Comparison of ENCODE assay signal across 2 cellular contexts in the genomic region with DNA sequence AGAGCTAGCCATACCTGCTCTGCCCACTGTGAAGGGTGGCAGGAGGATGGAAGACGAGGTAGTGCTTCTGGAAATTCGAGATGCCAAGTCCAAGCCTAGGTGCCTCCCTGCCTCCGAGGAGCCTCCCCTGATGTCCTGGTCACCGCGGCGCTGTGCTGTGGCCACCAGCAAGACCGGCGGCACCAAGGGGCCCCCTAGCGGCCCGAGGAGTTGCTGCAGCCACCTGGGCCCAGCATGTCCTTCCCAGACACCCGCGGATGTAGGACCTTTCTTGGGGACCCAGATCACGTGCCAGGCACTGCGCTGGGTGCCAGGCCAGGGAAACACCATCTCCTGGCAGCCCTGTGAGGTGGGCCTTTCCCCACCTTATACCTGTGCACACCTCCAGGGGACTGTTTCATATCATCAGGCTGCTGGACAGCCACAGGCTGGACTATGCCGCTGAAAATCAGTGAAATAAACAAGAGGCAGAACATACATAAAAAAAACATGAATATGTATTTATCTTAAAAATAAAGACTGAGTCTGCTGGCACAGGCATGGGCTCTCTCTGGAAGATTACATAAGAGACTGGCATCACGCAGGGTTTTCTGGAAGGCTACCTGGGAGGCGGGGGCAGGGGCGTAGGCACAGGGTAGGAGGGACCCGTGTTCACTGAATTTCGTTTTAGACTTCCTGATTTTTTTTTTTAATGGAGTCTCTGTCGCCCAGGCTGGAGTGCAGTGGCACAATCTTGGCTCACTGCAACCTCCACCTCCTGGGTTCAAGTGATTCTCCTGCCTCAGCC.
TF ChIP-seq lines count a peak whose summit lies in the region.

No MANE protein-coding gene starts in this region.

TF ChIP-seq in HEK293T, 16 proteins besides CTCF, POLR2A, EP300 and RAD21 (continued from another document):
- TF ChIP-seq SP1 (IDR thresholded peaks at IDR 0.05) (no peak), FOXM1 (IDR thresholded peaks at IDR 0.05; ENCODE audit: borderline replicate concordance) (no peak), ELF4 (IDR thresholded peaks at IDR 0.05) (no peak), CTBP1 (IDR thresholded peaks at IDR 0.05; ENCODE audit: borderline replicate concordance) (no peak), TARDBP (IDR thresholded peaks at IDR 0.05) (no peak), BHLHE40 (IDR thresholded peaks at IDR 0.05; ENCODE audit: borderline replicate concordance) (no peak), FOXA1 (IDR thresholded peaks at IDR 0.05) (no peak), SUZ12 (IDR thresholded peaks at IDR 0.05) (no peak), FOXK2 (IDR thresholded peaks at IDR 0.05) (no peak)
- TF ChIP-seq, protein P1, sequence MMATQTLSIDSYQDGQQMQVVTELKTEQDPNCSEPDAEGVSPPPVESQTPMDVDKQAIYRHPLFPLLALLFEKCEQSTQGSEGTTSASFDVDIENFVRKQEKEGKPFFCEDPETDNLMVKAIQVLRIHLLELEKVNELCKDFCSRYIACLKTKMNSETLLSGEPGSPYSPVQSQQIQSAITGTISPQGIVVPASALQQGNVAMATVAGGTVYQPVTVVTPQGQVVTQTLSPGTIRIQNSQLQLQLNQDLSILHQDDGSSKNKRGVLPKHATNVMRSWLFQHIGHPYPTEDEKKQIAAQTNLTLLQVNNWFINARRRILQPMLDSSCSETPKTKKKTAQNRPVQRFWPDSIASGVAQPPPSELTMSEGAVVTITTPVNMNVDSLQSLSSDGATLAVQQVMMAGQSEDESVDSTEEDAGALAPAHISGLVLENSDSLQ (IDR thresholded peaks at IDR 0.05), result no peak

TF ChIP-seq in K562, 482 proteins besides CTCF, POLR2A, EP300 and RAD21 (continued from another document):
- TF ChIP-seq, protein P2, sequence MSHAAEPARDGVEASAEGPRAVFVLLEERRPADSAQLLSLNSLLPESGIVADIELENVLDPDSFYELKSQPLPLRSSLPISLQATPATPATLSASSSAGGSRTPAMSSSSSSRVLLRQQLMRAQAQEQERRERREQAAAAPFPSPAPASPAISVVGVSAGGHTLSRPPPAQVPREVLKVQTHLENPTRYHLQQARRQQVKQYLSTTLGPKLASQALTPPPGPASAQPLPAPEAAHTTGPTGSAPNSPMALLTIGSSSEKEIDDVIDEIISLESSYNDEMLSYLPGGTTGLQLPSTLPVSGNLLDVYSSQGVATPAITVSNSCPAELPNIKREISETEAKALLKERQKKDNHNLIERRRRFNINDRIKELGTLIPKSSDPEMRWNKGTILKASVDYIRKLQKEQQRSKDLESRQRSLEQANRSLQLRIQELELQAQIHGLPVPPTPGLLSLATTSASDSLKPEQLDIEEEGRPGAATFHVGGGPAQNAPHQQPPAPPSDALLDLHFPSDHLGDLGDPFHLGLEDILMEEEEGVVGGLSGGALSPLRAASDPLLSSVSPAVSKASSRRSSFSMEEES (CRISPR knock-in tag; IDR thresholded peaks at IDR 0.05), result peak; percentile 38; the same call in 1 of the 2 replicates
- TF ChIP-seq NONO (IDR thresholded peaks at IDR 0.05; ENCODE audit: low read depth in 2 of 2, low read length in 1 of 2) (no peak), STAG1 (CRISPR knock-in tag; IDR thresholded peaks at IDR 0.05; ENCODE audit: borderline replicate concordance) (peak; percentile 72; the same call in 1 of the 2 replicates), HDAC6 (IDR thresholded peaks at IDR 0.05; ENCODE audit: low read depth, low read length) (no peak), CTBP1 (IDR thresholded peaks at IDR 0.05; ENCODE audit: borderline replicate concordance) (peak; percentile 51; the same call in 1 of the 2 replicates), ARID2 (IDR thresholded peaks at IDR 0.05) (peak; percentile 57; the same call in 1 of the 2 replicates), RB1 (IDR thresholded peaks at IDR 0.05; ENCODE audit: low read depth) (peak; percentile 56; the same call in 1 of the 2 replicates), MAZ (CRISPR knock-in tag; conservative IDR thresholded peaks at IDR 0.05 in 1 of 2, IDR thresholded peaks at IDR 0.05 in 1 of 2) (peak in 1 of 2 experiments; percentile 47; a peak in 2 of 4 replicates), ZNF23 (CRISPR knock-in tag; IDR thresholded peaks at IDR 0.05) (no peak), ZC3H8 (IDR thresholded peaks at IDR 0.05) (no peak), RHOXF2B (CRISPR knock-in tag; conservative IDR thresholded peaks at IDR 0.05) (no peak), TAL1 (IDR thresholded peaks at IDR 0.05) (no peak), SMC3 (conservative IDR thresholded peaks at IDR 0.05; ENCODE audit: insufficient read depth, low read depth, low read length) (peak; percentile 81; the same call in 1 of the 2 replicates), ZFP36 (IDR thresholded peaks at IDR 0.05; ENCODE audit: low read depth, low read length, partially characterized antibody) (peak; percentile 78), BHLHE40 (IDR thresholded peaks at IDR 0.05; ENCODE audit: low read length) (peak; percentile 81)
- TF ChIP-seq, protein P3, sequence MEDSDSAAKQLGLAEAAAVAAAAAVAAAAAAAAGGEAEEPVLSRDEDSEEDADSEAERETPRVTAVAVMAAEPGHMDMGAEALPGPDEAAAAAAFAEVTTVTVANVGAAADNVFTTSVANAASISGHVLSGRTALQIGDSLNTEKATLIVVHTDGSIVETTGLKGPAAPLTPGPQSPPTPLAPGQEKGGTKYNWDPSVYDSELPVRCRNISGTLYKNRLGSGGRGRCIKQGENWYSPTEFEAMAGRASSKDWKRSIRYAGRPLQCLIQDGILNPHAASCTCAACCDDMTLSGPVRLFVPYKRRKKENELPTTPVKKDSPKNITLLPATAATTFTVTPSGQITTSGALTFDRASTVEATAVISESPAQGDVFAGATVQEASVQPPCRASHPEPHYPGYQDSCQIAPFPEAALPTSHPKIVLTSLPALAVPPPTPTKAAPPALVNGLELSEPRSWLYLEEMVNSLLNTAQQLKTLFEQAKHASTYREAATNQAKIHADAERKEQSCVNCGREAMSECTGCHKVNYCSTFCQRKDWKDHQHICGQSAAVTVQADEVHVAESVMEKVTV (CRISPR knock-in tag; IDR thresholded peaks at IDR 0.05), result peak; percentile 79
- TF ChIP-seq, protein P4, sequence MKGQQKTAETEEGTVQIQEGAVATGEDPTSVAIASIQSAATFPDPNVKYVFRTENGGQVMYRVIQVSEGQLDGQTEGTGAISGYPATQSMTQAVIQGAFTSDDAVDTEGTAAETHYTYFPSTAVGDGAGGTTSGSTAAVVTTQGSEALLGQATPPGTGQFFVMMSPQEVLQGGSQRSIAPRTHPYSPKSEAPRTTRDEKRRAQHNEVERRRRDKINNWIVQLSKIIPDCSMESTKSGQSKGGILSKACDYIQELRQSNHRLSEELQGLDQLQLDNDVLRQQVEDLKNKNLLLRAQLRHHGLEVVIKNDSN (CRISPR knock-in tag; IDR thresholded peaks at IDR 0.05), result peak; percentile 32; the same call in 1 of the 2 replicates
- TF ChIP-seq, protein P5, sequence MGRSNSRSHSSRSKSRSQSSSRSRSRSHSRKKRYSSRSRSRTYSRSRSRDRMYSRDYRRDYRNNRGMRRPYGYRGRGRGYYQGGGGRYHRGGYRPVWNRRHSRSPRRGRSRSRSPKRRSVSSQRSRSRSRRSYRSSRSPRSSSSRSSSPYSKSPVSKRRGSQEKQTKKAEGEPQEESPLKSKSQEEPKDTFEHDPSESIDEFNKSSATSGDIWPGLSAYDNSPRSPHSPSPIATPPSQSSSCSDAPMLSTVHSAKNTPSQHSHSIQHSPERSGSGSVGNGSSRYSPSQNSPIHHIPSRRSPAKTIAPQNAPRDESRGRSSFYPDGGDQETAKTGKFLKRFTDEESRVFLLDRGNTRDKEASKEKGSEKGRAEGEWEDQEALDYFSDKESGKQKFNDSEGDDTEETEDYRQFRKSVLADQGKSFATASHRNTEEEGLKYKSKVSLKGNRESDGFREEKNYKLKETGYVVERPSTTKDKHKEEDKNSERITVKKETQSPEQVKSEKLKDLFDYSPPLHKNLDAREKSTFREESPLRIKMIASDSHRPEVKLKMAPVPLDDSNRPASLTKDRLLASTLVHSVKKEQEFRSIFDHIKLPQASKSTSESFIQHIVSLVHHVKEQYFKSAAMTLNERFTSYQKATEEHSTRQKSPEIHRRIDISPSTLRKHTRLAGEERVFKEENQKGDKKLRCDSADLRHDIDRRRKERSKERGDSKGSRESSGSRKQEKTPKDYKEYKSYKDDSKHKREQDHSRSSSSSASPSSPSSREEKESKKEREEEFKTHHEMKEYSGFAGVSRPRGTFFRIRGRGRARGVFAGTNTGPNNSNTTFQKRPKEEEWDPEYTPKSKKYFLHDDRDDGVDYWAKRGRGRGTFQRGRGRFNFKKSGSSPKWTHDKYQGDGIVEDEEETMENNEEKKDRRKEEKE (IDR thresholded peaks at IDR 0.05; ENCODE audit: borderline replicate concordance in 1 of 2, control insufficient read depth in 1 of 2, low read depth in 2 of 2, low read length in 1 of 2), result no peak
- TF ChIP-seq, protein P6, sequence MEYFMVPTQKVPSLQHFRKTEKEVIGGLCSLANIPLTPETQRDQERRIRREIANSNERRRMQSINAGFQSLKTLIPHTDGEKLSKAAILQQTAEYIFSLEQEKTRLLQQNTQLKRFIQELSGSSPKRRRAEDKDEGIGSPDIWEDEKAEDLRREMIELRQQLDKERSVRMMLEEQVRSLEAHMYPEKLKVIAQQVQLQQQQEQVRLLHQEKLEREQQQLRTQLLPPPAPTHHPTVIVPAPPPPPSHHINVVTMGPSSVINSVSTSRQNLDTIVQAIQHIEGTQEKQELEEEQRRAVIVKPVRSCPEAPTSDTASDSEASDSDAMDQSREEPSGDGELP (CRISPR knock-in tag; IDR thresholded peaks at IDR 0.05; ENCODE audit: borderline replicate concordance), result peak; percentile 49; the same call in 1 of the 2 replicates
- TF ChIP-seq, protein P7, sequence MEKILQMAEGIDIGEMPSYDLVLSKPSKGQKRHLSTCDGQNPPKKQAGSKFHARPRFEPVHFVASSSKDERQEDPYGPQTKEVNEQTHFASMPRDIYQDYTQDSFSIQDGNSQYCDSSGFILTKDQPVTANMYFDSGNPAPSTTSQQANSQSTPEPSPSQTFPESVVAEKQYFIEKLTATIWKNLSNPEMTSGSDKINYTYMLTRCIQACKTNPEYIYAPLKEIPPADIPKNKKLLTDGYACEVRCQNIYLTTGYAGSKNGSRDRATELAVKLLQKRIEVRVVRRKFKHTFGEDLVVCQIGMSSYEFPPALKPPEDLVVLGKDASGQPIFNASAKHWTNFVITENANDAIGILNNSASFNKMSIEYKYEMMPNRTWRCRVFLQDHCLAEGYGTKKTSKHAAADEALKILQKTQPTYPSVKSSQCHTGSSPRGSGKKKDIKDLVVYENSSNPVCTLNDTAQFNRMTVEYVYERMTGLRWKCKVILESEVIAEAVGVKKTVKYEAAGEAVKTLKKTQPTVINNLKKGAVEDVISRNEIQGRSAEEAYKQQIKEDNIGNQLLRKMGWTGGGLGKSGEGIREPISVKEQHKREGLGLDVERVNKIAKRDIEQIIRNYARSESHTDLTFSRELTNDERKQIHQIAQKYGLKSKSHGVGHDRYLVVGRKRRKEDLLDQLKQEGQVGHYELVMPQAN (IDR thresholded peaks at IDR 0.05; ENCODE audit: borderline replicate concordance), result no peak
- TF ChIP-seq, protein P8, sequence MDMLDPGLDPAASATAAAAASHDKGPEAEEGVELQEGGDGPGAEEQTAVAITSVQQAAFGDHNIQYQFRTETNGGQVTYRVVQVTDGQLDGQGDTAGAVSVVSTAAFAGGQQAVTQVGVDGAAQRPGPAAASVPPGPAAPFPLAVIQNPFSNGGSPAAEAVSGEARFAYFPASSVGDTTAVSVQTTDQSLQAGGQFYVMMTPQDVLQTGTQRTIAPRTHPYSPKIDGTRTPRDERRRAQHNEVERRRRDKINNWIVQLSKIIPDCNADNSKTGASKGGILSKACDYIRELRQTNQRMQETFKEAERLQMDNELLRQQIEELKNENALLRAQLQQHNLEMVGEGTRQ (CRISPR knock-in tag; IDR thresholded peaks at IDR 0.05), result peak; percentile 32; the same call in 1 of the 2 replicates
- TF ChIP-seq, protein P9, sequence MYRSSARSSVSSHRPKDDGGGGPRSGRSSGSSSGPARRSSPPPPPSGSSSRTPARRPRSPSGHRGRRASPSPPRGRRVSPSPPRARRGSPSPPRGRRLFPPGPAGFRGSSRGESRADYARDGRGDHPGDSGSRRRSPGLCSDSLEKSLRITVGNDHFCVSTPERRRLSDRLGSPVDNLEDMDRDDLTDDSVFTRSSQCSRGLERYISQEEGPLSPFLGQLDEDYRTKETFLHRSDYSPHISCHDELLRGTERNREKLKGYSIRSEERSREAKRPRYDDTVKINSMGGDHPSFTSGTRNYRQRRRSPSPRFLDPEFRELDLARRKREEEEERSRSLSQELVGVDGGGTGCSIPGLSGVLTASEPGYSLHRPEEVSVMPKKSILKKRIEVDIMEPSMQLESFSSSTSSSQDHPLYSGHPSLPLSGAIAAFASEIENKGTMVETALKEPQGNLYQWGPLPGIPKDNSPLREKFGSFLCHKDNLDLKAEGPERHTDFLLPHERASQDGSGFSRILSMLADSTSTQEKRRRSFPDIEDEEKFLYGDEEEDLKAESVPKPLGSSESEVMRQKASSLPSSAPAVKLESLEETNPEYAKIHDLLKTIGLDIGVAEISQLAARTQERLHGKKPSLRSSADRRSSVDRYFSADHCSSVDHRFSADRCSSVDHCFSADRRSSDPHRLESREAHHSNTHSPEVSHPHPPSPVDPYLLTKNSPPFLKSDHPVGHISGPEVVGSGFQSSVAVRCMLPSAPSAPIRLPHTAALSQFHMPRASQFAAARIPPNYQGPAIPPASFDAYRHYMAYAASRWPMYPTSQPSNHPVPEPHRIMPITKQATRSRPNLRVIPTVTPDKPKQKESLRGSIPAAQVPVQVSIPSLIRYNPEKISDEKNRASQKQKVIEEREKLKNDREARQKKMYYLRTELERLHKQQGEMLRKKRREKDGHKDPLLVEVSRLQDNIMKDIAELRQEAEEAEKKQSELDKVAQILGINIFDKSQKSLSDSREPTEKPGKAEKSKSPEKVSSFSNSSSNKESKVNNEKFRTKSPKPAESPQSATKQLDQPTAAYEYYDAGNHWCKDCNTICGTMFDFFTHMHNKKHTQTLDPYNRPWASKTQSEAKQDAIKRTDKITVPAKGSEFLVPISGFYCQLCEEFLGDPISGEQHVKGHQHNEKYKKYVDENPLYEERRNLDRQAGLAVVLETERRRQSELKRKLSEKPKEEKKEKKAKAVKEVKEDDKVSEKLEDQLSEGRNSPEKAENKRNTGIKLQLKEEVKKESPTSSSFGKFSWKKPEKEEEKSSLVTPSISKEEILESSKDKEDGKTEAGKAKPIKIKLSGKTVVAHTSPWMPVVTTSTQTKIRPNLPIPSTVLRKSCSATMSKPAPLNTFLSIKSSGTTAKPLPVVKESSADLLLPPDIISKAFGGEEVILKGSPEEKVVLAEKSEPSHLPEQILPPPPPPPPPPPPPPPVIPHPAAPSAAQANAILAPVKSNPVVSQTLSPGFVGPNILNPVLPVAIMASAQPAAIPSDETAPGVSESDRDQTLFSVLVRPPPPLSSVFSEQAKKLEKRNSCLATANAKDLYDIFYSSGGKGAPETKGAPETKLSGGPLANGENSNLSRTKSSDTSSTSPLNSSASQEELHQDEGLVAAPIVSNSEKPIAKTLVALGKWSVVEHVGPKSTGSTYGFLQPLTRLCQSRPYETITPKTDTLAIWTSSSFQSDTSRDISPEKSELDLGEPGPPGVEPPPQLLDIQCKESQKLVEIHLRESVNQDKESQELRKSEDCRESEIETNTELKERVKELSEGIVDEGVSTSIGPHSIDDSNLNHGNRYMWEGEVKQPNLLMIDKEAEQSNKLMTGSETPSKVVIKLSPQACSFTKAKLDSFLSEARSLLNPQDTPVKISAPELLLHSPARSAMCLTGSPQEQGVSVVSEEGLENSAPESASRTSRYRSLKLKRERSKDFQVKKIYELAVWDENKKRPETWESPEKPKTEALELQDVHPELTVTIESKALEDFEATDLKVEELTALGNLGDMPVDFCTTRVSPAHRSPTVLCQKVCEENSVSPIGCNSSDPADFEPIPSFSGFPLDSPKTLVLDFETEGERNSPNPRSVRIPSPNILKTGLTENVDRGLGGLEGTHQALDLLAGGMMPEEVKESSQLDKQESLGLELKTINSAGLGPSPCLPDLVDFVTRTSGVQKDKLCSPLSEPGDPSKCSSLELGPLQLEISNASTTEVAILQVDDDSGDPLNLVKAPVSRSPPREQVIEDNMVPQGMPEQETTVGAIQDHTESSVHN (IDR thresholded peaks at IDR 0.05; ENCODE audit: borderline replicate concordance in 1 of 2, low read depth in 1 of 2), result no peak
